ENCODE assay signal across 1 cellular context in genomic region chr2:153871231-153872221, GRCh38.
TF ChIP-seq lines count a peak whose summit lies in the region.

TSS of gene GALNT13 (plus strand) at chr2:153871922.

TF ChIP-seq in HepG2, 621 proteins besides CTCF, POLR2A, EP300 and RAD21 (continued from another document):
- 0 out of 2 replicates have a peak, but pooled peaks have one; percentile 20 for TF ChIP-seq ZNF292 (CRISPR knock-in tag; IDR thresholded peaks at IDR 0.05; ENCODE audit: borderline replicate concordance, low read depth)
- TF ChIP-seq ZNF841 (CRISPR knock-in tag; IDR thresholded peaks at IDR 0.05; ENCODE audit: borderline replicate concordance), result no peak
- TF ChIP-seq JUND (CRISPR knock-in tag; IDR thresholded peaks at IDR 0.05), result no peak
- TF ChIP-seq ZNF274 (CRISPR knock-in tag; IDR thresholded peaks at IDR 0.05), result no peak
- no peak for TF ChIP-seq ZNF513 (CRISPR knock-in tag; conservative IDR thresholded peaks at IDR 0.05)
- 0 out of 2 replicates have a peak, but pooled peaks have one; percentile 33 for TF ChIP-seq ZBTB26 (CRISPR knock-in tag; IDR thresholded peaks at IDR 0.05; ENCODE audit: borderline replicate concordance)
- TF ChIP-seq ATRX (CRISPR knock-in tag; IDR thresholded peaks at IDR 0.05; ENCODE audit: borderline replicate concordance), result no peak
- no peak for TF ChIP-seq PRPF4 (IDR thresholded peaks at IDR 0.05; ENCODE audit: low read depth, low read length, poor library complexity, severe bottlenecking)
- no peak for TF ChIP-seq ZSCAN12 (CRISPR knock-in tag; IDR thresholded peaks at IDR 0.05)
- no peak for TF ChIP-seq CSRNP2 (CRISPR knock-in tag; conservative IDR thresholded peaks at IDR 0.05; ENCODE audit: low read depth)
- peak; percentile 45; the same call in 1 of the 2 replicates for TF ChIP-seq BORCS8-MEF2B (CRISPR knock-in tag; IDR thresholded peaks at IDR 0.05)
- TF ChIP-seq ZNF124 (CRISPR knock-in tag; IDR thresholded peaks at IDR 0.05), result no peak
- TF ChIP-seq PAWR (CRISPR knock-in tag; IDR thresholded peaks at IDR 0.05; ENCODE audit: borderline replicate concordance), result no peak
- TF ChIP-seq AFF4 (CRISPR knock-in tag; IDR thresholded peaks at IDR 0.05), result no peak
- TF ChIP-seq ZNF160 (CRISPR knock-in tag; IDR thresholded peaks at IDR 0.05), result no peak
- TF ChIP-seq MTF2 (CRISPR knock-in tag; IDR thresholded peaks at IDR 0.05; ENCODE audit: borderline replicate concordance), result no peak
- TF ChIP-seq ZNF768 (CRISPR knock-in tag; IDR thresholded peaks at IDR 0.05), result peak; percentile 37; the same call in 1 of the 2 replicates
- no peak for TF ChIP-seq CREM (IDR thresholded peaks at IDR 0.05)
- no peak for TF ChIP-seq CREM (CRISPR knock-in tag; IDR thresholded peaks at IDR 0.05)
- TF ChIP-seq BRF2 (CRISPR knock-in tag; IDR thresholded peaks at IDR 0.05), result no peak
- no peak for TF ChIP-seq E2F2 (CRISPR knock-in tag; IDR thresholded peaks at IDR 0.05; ENCODE audit: borderline replicate concordance)
- no peak for TF ChIP-seq U2AF2 (IDR thresholded peaks at IDR 0.05; ENCODE audit: low read depth, low read length)
- TF ChIP-seq NR2F6 (IDR thresholded peaks at IDR 0.05), result no peak
- TF ChIP-seq NR2F6 (CRISPR knock-in tag; IDR thresholded peaks at IDR 0.05), result 0 out of 2 replicates have a peak, but pooled peaks have one; percentile 18
- TF ChIP-seq ZMAT3 (CRISPR knock-in tag; conservative IDR thresholded peaks at IDR 0.05), result no peak
- TF ChIP-seq ZNF780A (CRISPR knock-in tag; IDR thresholded peaks at IDR 0.05), result no peak
- peak; percentile 35 for TF ChIP-seq ATF7-NPFF (CRISPR knock-in tag; IDR thresholded peaks at IDR 0.05; ENCODE audit: low read depth)
- 0 out of 2 replicates have a peak, but pooled peaks have one; percentile 40 for TF ChIP-seq ZNF142 (CRISPR knock-in tag; IDR thresholded peaks at IDR 0.05)
- TF ChIP-seq PLSCR1 (CRISPR knock-in tag; IDR thresholded peaks at IDR 0.05; ENCODE audit: borderline replicate concordance), result no peak
- TF ChIP-seq MAX (IDR thresholded peaks at IDR 0.05), result peak; percentile 14; the same call in 1 of the 2 replicates
- no peak for TF ChIP-seq CENPBD1 (CRISPR knock-in tag; IDR thresholded peaks at IDR 0.05; ENCODE audit: borderline replicate concordance, low read depth)
- TF ChIP-seq RFX5 (IDR thresholded peaks at IDR 0.05; ENCODE audit: low read depth, low read length), result no peak
- TF ChIP-seq NONO (IDR thresholded peaks at IDR 0.05), result no peak
- peak; percentile 25; the same call in 1 of the 2 replicates for TF ChIP-seq NONO (CRISPR knock-in tag; conservative IDR thresholded peaks at IDR 0.05)
- TF ChIP-seq ZBTB7B (CRISPR knock-in tag; IDR thresholded peaks at IDR 0.05), result no peak
- TF ChIP-seq ZHX1 (CRISPR knock-in tag; IDR thresholded peaks at IDR 0.05; ENCODE audit: low read depth), result no peak
